In genomic region chr12:46983959-46984833, GRCh38 we compare ENCODE assay signal across 8 cellular contexts.
DNase-seq lines count a peak whose midpoint lies in the region; ATAC-seq, FAIRE-seq and TF ChIP-seq lines count a peak whose summit lies in the region.

No MANE protein-coding gene starts in this region.

- H3K9me3 Mint-ChIP-seq in MCF 10A (ENCODE audit: unreplicated experiment): no peaks in the 10 kb centered on the region

- BruUV-seq in MCF 10A (replicated peaks; lab: Mats Ljungman, UMichigan): no TSS peak

- H3K4me1 ChIP-seq in SK-N-SH (ENCODE audit: control insufficient read depth in 1 of 2, insufficient read depth in 2 of 2, low read depth in 1 of 2, low read length in 1 of 2): peaks cover 0 to 13% of the 10 kb centered on the region in 2 experiments
- H3K4me1 ChIP-seq in keratinocyte (ENCODE audit: control insufficient read depth, extremely low read depth, insufficient read depth, low read length): peaks cover 24% of the 10 kb centered on the region

- peak in 1 of 2 experiments; percentile 77; a peak in 1 of 4 replicates for TF ChIP-seq EP300 in SK-N-SH (IDR thresholded peaks at IDR 0.05; ENCODE audit: borderline replicate concordance in 1 of 2, low read depth in 1 of 2, low read length in 1 of 2)

- H4K20me1 ChIP-seq in SK-N-SH (ENCODE audit: insufficient read depth) (no peaks in the 10 kb centered on the region), keratinocyte (ENCODE audit: control insufficient read depth, extremely low read depth, insufficient read depth, low read length) (no peaks in the 10 kb centered on the region)

- POLR2A ChIA-PET in SK-N-SH (lab: Yijun Ruan, JAX): no interaction called here
- POLR2A ChIA-PET in MCF 10A (lab: Yijun Ruan, JAX): interaction anchor here (0.5 to 2.8 kb wide), 15 partner anchors 17 to 994 kb away, joined by 3 to 9 read pairs (median 3); partner anchors contain the start of gene SCAF11

- H3K79me2 ChIP-seq in SK-N-SH (ENCODE audit: insufficient read depth) (no peaks in the 10 kb centered on the region), keratinocyte (ENCODE audit: control insufficient read depth, insufficient read depth, low read length) (no peaks in the 10 kb centered on the region)

- H3K36me3 ChIP-seq in SK-N-SH (replicated peaks in 1 of 2; ENCODE audit: control insufficient read depth in 1 of 2, insufficient read depth in 2 of 2, low read length in 1 of 2) (no peaks in the 10 kb centered on the region), keratinocyte (ENCODE audit: control insufficient read depth in 2 of 2, extremely low read depth in 1 of 2, insufficient read depth in 2 of 2, low read length in 2 of 2) (no peaks in the 10 kb centered on the region)

- H3K4me3 ChIP-seq in SK-N-SH (ENCODE audit: low read depth in 2 of 2, low read length in 1 of 2) (peak overlapping the region; percentile 24 to 41; a peak in 3 of 4 replicates), keratinocyte (ENCODE audit: control insufficient read depth in 2 of 3, extremely low read depth in 1 of 3, insufficient read depth in 2 of 3, low read depth in 1 of 3, low read length in 3 of 3) (no peak overlapping the region)

- in situ Hi-C loops in Caki2 (cut with HindIII; ENCODE audit: low pct_unique_long_range_greater_than_20kb, low sequenced_read_pairs): no loop called here

- H3K4me1 Mint-ChIP-seq in MCF 10A (ENCODE audit: insufficient read depth, unreplicated experiment): peaks cover 13% of the 10 kb centered on the region

- H3K27ac ChIP-seq in SK-N-SH (ENCODE audit: low read depth in 2 of 2, low read length in 1 of 2) (peak overlapping the region; percentile 63 to 85), keratinocyte (ENCODE audit: control insufficient read depth, insufficient read depth, low read length) (peak overlapping the region; percentile 43)

- TF ChIP-seq CTCF in SK-N-SH (IDR thresholded peaks at IDR 0.05) (peak; percentile 89), MCF 10A (IDR thresholded peaks at IDR 0.05; ENCODE audit: unreplicated experiment) (peak; percentile 90), keratinocyte (optimal IDR thresholded peaks at IDR 0.05 in 1 of 3, IDR thresholded peaks at IDR 0.05 in 1 of 3, conservative IDR thresholded peaks at IDR 0.05 in 1 of 3; ENCODE audit: extremely low read depth in 1 of 3, insufficient read depth in 2 of 3, low read length in 3 of 3) (peak; percentile 69 to 83 (median 80))

- H3K9me2 ChIP-seq in SK-N-SH: no peaks in the 10 kb centered on the region

- H3K9ac ChIP-seq in SK-N-SH (peak overlapping the region; percentile 60), keratinocyte (ENCODE audit: control insufficient read depth, extremely low read depth, insufficient read depth, low read length) (no peak overlapping the region)

- no peaks in the 10 kb centered on the region for H3K27me3 Mint-ChIP-seq in MCF 10A (ENCODE audit: insufficient read depth, unreplicated experiment)

- H3K9me3 ChIP-seq in SK-N-SH (no peaks in the 10 kb centered on the region), keratinocyte (ENCODE audit: control insufficient read depth, low read depth, low read length) (no peaks in the 10 kb centered on the region)

- H3K4me3 Mint-ChIP-seq in MCF 10A (ENCODE audit: unreplicated experiment): no peak overlapping the region

- CTCF ChIA-PET in SK-N-SH (lab: Yijun Ruan, JAX) (interaction anchor here (1.0 to 3.4 kb wide), 8 partner anchors 17 to 902 kb away, joined by 3 to 14 read pairs (median 6); no protein-coding TSS in a partner anchor), MCF 10A (lab: Yijun Ruan, JAX) (interaction anchor here (0.6 to 4.3 kb wide), 33 partner anchors 9 to 1015 kb away, joined by 3 to 52 read pairs (median 4); no protein-coding TSS in a partner anchor)

- ATAC-seq in GM19468 (IDR thresholded peaks at IDR 0.05; ENCODE audit: extremely low read depth, unreplicated experiment) (peak; percentile 58), HG03469 (IDR thresholded peaks at IDR 0.05; ENCODE audit: unreplicated experiment) (no peak)

- FAIRE-seq in keratinocyte (lab: Jason Lieb, UNC): peak; percentile 95

- H3K4me2 ChIP-seq in SK-N-SH (peak overlapping the region; percentile 67), keratinocyte (ENCODE audit: control insufficient read depth, extremely low read depth, insufficient read depth, low read depth, low read length) (peak overlapping the region; percentile 57)

- H3K27ac Mint-ChIP-seq in MCF 10A (ENCODE audit: low read depth, unreplicated experiment): peak overlapping the region; percentile 28

- H2AFZ ChIP-seq in SK-N-SH (ENCODE audit: low read depth) (peak overlapping the region; percentile 73), keratinocyte (ENCODE audit: control insufficient read depth, low read length) (peak overlapping the region; percentile 77)

- WGBS in SK-N-SH (ENCODE audit: low lambda C conversion rate): 2% methylated on average over 7 of the region's 7 CpGs

- H3F3A ChIP-seq in SK-N-SH (replicated peaks; ENCODE audit: insufficient read depth): no peaks in the 10 kb centered on the region

- H3K36me3 Mint-ChIP-seq in MCF 10A (ENCODE audit: insufficient read depth, unreplicated experiment): no peaks in the 10 kb centered on the region

- intact Hi-C loops in MCF 10A (cut with micrococcal nuclease): loop anchor here (1.0 to 5.0 kb wide), 5 partner anchors 37 to 912 kb away; no protein-coding TSS in a partner anchor

- dilution Hi-C loops in keratinocyte (cut with MboI; ENCODE audit: extremely low pct_ligation_motif_present, low sequenced_read_pairs): no loop called here

- no peaks in the 10 kb centered on the region for H3K9me1 ChIP-seq in keratinocyte (ENCODE audit: control insufficient read depth, extremely low read depth, insufficient read depth, low read length)

- peak; percentile 73 for TF ChIP-seq RAD21 in SK-N-SH (IDR thresholded peaks at IDR 0.05; ENCODE audit: low read length)

- no peaks in the 10 kb centered on the region for H3K27me3 ChIP-seq in SK-N-SH (ENCODE audit: insufficient read depth)
- H3K27me3 ChIP-seq in keratinocyte (ENCODE audit: control insufficient read depth, extremely low read depth, insufficient read depth, low read length): no peaks in the 10 kb centered on the region

- DNase-seq in Caki2 (ENCODE audit: low read depth) (peak; percentile 50), M059J (ENCODE audit: low read depth) (peak; percentile 77), SK-N-SH (peak; percentile 27), MCF 10A (ENCODE audit: unreplicated experiment) (peak; percentile 72), keratinocyte (ENCODE audit: low read depth, low spot score) (no peak)
- peak; percentile 9 for DNase-seq in stimulated activated CD8-positive, alpha-beta memory T cell treated with anti-CD3 and anti-CD28 coated beads, Interleukin-12 subunit alpha, Interleukin-12 subunit beta, amount 100 ng/mL, for 1 hour (ENCODE audit: low read depth)

TF ChIP-seq in SK-N-SH, 30 proteins besides CTCF, POLR2A, EP300 and RAD21:
- TF ChIP-seq SMC3 (IDR thresholded peaks at IDR 0.05; ENCODE audit: low read depth, low read length): peak; percentile 74
- TF ChIP-seq FOSL2 (IDR thresholded peaks at IDR 0.05; ENCODE audit: borderline replicate concordance, low read depth): no peak
- TF ChIP-seq RXRA (IDR thresholded peaks at IDR 0.05; ENCODE audit: borderline replicate concordance, low read depth): peak; percentile 49; the same call in 1 of the 2 replicates
- TF ChIP-seq FOXJ3 (CRISPR knock-in tag; IDR thresholded peaks at IDR 0.05): no peak
- no peak for TF ChIP-seq RFX5 (IDR thresholded peaks at IDR 0.05; ENCODE audit: low read length)
- peak; percentile 72 for TF ChIP-seq PBX3 (IDR thresholded peaks at IDR 0.05)
- TF ChIP-seq JUND (IDR thresholded peaks at IDR 0.05): peak; percentile 29; the same call in 1 of the 2 replicates
- TF ChIP-seq POLR2AphosphoS5 (IDR thresholded peaks at IDR 0.05; ENCODE audit: low read depth, low read length): peak; percentile 29; the same call in 1 of the 2 replicates
- peak; percentile 54; the same call in 1 of the 2 replicates for TF ChIP-seq TEAD4 (IDR thresholded peaks at IDR 0.05; ENCODE audit: borderline replicate concordance, insufficient read depth)
- TF ChIP-seq TCF12 (IDR thresholded peaks at IDR 0.05): peak; percentile 43

Comparison
In these comparisons a context has a peak if more than half of its experiments do, and no peak if none do; other contexts are left out.
1. H3K4me3 ChIP-seq: peak in SK-N-SH (2 of 2); none in keratinocyte (0 of 3).
2. Peak in every context shown above with its lines, with median percentiles within 50 percentile points of each other: CTCF ChIP-seq.